10 cellular contexts compared by ENCODE assay signal in the genomic region with DNA sequence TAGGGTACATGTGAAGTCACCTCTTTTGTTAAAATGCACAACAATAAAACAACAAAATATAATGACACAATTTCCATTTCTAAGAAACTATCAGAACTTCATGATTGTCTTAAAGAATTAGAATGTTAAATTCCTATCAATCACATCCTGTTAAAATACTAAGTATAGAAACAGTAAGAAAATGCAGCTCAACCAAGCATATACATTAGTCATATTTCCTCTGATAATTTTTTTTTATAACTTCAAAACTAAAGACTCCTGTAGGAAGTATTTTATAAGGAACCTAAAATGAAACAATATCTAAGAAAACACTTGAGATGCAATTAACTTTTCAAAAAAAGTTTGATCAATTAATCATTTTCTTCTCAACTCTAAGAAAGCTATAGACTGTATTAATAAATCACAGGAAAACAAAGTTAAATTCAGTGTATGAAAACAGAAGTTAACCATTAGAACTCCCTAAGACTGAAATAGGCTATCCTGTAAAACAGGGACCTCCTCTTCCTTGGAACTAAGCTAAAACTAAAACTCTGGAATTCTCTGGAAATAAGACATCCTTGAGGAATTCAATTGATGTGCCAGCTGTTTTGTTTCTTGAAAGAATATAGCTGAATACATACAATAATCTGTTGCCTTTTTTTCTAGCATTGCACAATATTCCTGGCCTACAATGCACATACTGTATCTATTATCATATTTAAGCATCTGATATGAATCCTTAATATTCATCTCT. TPM values are rescaled to one million over a fixed set of nuclear protein-coding genes. Genes with fewer than 3 reads are reported as not detected.
A peak's percentile ranks its signal among the peaks of the same experiment; 100 is the strongest.
DNase-seq lines count a peak whose midpoint lies in the region; FAIRE-seq and TF ChIP-seq lines count a peak whose summit lies in the region.
"Had no signal": no experiment of that assay in that cellular context is flagged by ENCODE, and none has a peak within 500 bp of the region (broad histone marks: within the 10 kb centered on the region; RNA-seq: fewer than 3 reads in every experiment).

No MANE protein-coding gene starts in this region.

- peak overlapping the region; percentile 73 for H3K4me3 Mint-ChIP-seq in activated T-cell treated with anti-CD3 and anti-CD28 coated beads, Interleukin-2, amount 50 U/mL, for 24 hours
- H3K4me3 Mint-ChIP-seq: nephron progenitor cell had no signal

- H3K27ac Mint-ChIP-seq in activated T-cell treated with anti-CD3 and anti-CD28 coated beads, Interleukin-2, amount 50 U/mL, for 24 hours: peak overlapping the region; percentile 94

- H3K36me3 Mint-ChIP-seq in activated T-cell treated with anti-CD3 and anti-CD28 coated beads, Interleukin-2, amount 50 U/mL, for 24 hours (ENCODE audit: low read depth): peaks cover 28% of the 10 kb centered on the region

- H3K27ac ChIP-seq in small intestine (ENCODE audit: low read depth in 1 of 2, low read length in 1 of 2): no peak overlapping the region
- H3K27ac ChIP-seq in SJCRH30: no peak overlapping the region
- H3K27ac ChIP-seq in stomach: peak overlapping the region in 1 of 5 donors; percentile 40

- no peak for TF ChIP-seq CTCF in stomach (IDR thresholded peaks at IDR 0.05)

- intact Hi-C loops in stomach (cut with DNase I; ENCODE audit: low total_unique reads): no loop called here

- TF ChIP-seq EP300 in stomach (IDR thresholded peaks at IDR 0.05): no peak

- H3K9me3 ChIP-seq in small intestine (ENCODE audit: control insufficient read depth, low read depth): no peaks in the 10 kb centered on the region
- no peaks in the 10 kb centered on the region for H3K9me3 ChIP-seq in SJCRH30 (replicated peaks)
- H3K9me3 ChIP-seq in stomach: no peaks in the 10 kb centered on the region
- H3K9me3 ChIP-seq: HAP-1 had no signal

- H3K27me3 ChIP-seq in small intestine (ENCODE audit: control insufficient read depth in 2 of 2, insufficient read depth in 2 of 2, low read length in 2 of 2) (no peaks in the 10 kb centered on the region), SJCRH30 (no peaks in the 10 kb centered on the region), stomach (no peaks in the 10 kb centered on the region)

- H3K36me3 ChIP-seq in small intestine (ENCODE audit: control insufficient read depth in 2 of 2, insufficient read depth in 2 of 2, low read length in 2 of 2) (peaks cover 0 to 7% of the 10 kb centered on the region in 2 donors), SJCRH30 (no peaks in the 10 kb centered on the region), stomach (peaks cover 2 to 51% (median 41%) of the 10 kb centered on the region in 4 donors)
- H3K36me3 ChIP-seq: HAP-1 had no signal

- H3K4me3 ChIP-seq in small intestine (ENCODE audit: low read depth in 1 of 2, low read length in 2 of 2): no peak overlapping the region
- H3K4me3 ChIP-seq in SJCRH30: no peak overlapping the region
- peak overlapping the region in 1 of 4 donors; percentile 20 for H3K4me3 ChIP-seq in stomach
- H3K4me3 ChIP-seq: HAP-1 had no signal

- no peak for TF ChIP-seq POLR2A in stomach (IDR thresholded peaks at IDR 0.05)

- DNase-seq in activated T-cell treated with anti-CD3 and anti-CD28 coated beads, Interleukin-2, amount 50 U/mL, for 24 hours: no peak
- DNase-seq in activated T-cell treated with anti-CD3 and anti-CD28 coated beads, Interleukin-2, amount 50 U/mL, for 48 hours: no peak
- DNase-seq in fibroblast of gingiva (ENCODE audit: low read depth) (peak; percentile 62), small intestine (no peak), SJCRH30 (no peak), activated gamma-delta T cell treated with Interleukin-2 at 50 U/mL for 16 hours (no peak), stomach (no peak)
- DNase-seq: nephron progenitor cell had no signal

- H3K4me1 Mint-ChIP-seq in activated T-cell treated with anti-CD3 and anti-CD28 coated beads, Interleukin-2, amount 50 U/mL, for 24 hours (ENCODE audit: low read depth): peaks cover 57% of the 10 kb centered on the region
- H3K4me1 Mint-ChIP-seq: nephron progenitor cell had no signal

- H3K4me1 ChIP-seq in small intestine (ENCODE audit: control insufficient read depth in 2 of 2, insufficient read depth in 1 of 2, low read depth in 1 of 2, low read length in 1 of 2): no peaks in the 10 kb centered on the region
- no peaks in the 10 kb centered on the region for H3K4me1 ChIP-seq in SJCRH30
- peaks cover 35 to 98% (median 64%) of the 10 kb centered on the region in 4 donors for H3K4me1 ChIP-seq in stomach

- no peaks in the 10 kb centered on the region for H3K27me3 Mint-ChIP-seq in activated T-cell treated with anti-CD3 and anti-CD28 coated beads, Interleukin-2, amount 50 U/mL, for 24 hours

- FAIRE-seq in TTC549 (lab: Jason Lieb, UNC): peak; percentile 38
- peak; percentile 86 for FAIRE-seq in small intestine (lab: Jason Lieb, UNC)

- no peaks in the 10 kb centered on the region for H3K9me3 Mint-ChIP-seq in activated T-cell treated with anti-CD3 and anti-CD28 coated beads, Interleukin-2, amount 50 U/mL, for 24 hours
- H3K9me3 Mint-ChIP-seq: nephron progenitor cell had no signal

RNA-seq across cellular contexts. Expression of a gene that starts 19.8 kb away (rescaled TPM):
- 100 to 1,000 TPM in 2 of 3 donors, 10 to 100 TPM in 1; 62.7 to 150 (median 115) TPM for polyA plus RNA-seq in small intestine
- not detected in 2 replicates for total RNA-seq in SJCRH30 (2014; rRNA removed; shearing (Covaris generic))
- 100 to 1,000 TPM in 4 of 5 donors, 10 to 100 TPM in 1; 68.1 to 209 (median 168) TPM for total RNA-seq in stomach
- 10 to 100 TPM; 89.2 to 97.2 (median 91.1) TPM for polyA plus RNA-seq in stomach

Comparison
In these comparisons a context has a peak if more than half of its experiments do, and no peak if none do; other contexts are left out.
1. RNA of a gene that starts 19.8 kb away (total RNA-seq): 68.1 to 209 TPM in stomach; not detected in SJCRH30; every median in the first group is over 10 times any median in the second.